8 cellular contexts compared by ENCODE assay signal in the genomic region with DNA sequence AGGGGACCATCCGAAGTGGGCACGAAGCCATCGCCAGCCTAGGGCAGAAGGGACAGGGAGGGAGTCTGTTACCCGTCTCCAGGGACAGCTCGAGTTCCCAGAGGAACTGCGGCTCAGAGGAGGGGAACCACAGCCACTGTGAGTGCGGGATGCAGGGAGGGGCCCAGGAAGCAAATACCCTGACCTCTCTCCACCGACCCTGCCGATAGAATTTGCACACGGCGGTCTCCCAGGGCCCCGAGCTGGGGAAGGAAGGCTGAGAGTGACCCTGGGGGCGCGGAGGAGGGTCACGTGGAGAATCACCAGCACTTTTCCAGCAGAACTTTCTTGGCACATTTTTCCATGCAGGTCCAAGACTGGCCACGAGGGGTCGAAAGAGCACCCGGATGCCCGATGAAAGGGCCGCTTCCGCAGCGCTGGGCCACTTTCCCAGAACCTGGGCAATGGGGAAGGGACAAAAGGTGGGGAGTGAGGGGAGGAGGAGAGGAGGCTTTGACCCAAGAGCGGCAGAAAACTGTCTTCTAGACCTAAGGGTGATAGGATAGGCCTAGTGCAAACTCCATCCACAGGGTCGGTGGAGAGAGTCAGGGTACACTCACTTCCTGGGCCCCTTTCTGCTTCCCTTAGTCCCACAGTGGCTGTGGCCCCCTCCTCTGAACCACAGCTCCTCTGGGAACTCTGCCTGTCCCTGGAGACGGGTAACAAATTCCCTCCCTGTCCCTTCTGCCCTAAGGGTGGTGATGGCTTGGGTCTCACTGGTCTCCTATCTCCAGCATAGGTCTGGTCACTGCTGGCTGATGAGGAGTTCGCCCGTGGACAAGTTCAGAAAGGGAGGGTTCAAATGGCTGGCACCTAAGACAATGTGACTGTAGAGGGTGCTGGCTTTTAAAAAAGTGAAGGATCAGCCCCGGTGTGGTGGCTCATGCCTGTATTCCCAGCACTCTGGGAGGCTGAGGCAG. TPM values are rescaled to one million over a fixed set of nuclear protein-coding genes. Genes with fewer than 3 reads are reported as not detected.
DNase-seq lines count a peak whose midpoint lies in the region; ATAC-seq and TF ChIP-seq lines count a peak whose summit lies in the region.

No MANE protein-coding gene starts in this region.

- BruUV-seq in HCT116 (replicated peaks; lab: Mats Ljungman, UMichigan) (no TSS peak), PC-3 (replicated peaks; lab: Mats Ljungman, UMichigan) (no TSS peak)

- no peaks in the 10 kb centered on the region for H3F3A ChIP-seq in PC-3 (ENCODE audit: low read length, unreplicated experiment)
- no peaks in the 10 kb centered on the region for H3F3A ChIP-seq in neural cell (ENCODE audit: insufficient read depth, low read length, poor library complexity, severe bottlenecking)

- H4K20me1 ChIP-seq in HCT116 (ENCODE audit: insufficient read depth) (no peaks in the 10 kb centered on the region), PC-3 (ENCODE audit: low read length) (no peaks in the 10 kb centered on the region), neural cell (ENCODE audit: insufficient read depth) (no peaks in the 10 kb centered on the region)

- TF ChIP-seq RAD21 in HCT116 (IDR thresholded peaks at IDR 0.05; ENCODE audit: low read depth): peak; percentile 84
- TF ChIP-seq RAD21 in neural cell (conservative IDR thresholded peaks at IDR 0.05): peak; percentile 64

- H3K4me2 ChIP-seq in HCT116 (ENCODE audit: low read length): peak overlapping the region; percentile 63
- H3K4me2 ChIP-seq in PC-3 (ENCODE audit: low read length): peak overlapping the region; percentile 82
- no peak overlapping the region for H3K4me2 ChIP-seq in neural cell (ENCODE audit: low read length)

- H3K36me3 Mint-ChIP-seq in activated naive CD4-positive, alpha-beta T cell treated with anti-CD3 and anti-CD28 coated beads for 36 hours (ENCODE audit: low read depth): peaks cover 42% of the 10 kb centered on the region

- no peak overlapping the region for H3K4me3 Mint-ChIP-seq in activated naive CD4-positive, alpha-beta T cell treated with anti-CD3 and anti-CD28 coated beads for 36 hours

- ATAC-seq in HCT116: peak; percentile 80
- ATAC-seq in PC-3: peak; percentile 78
- ATAC-seq in upper lobe of right lung: peak; percentile 94

- no peaks in the 10 kb centered on the region for H3K79me2 ChIP-seq in HCT116 (ENCODE audit: insufficient read depth, low read length)
- H3K79me2 ChIP-seq in PC-3 (ENCODE audit: low read length): no peaks in the 10 kb centered on the region
- no peaks in the 10 kb centered on the region for H3K79me2 ChIP-seq in neural cell (replicated peaks; ENCODE audit: insufficient read depth, low read length)

- CTCF ChIA-PET in HCT116 (lab: Charles Lee) (interaction anchor here (1.0 to 1.6 kb wide), 3 partner anchors 16 to 63 kb away, joined by 3 to 10 read pairs (median 3); no protein-coding TSS in a partner anchor), PC-3 (lab: Charles Lee) (interaction anchor here (1.0 kb wide), 1 partner anchor 35 kb away, joined by 8 read pairs; no protein-coding TSS in a partner anchor)
- CTCF ChIA-PET in activated naive CD4-positive, alpha-beta T cell treated with anti-CD3 and anti-CD28 coated beads for 36 hours (lab: Charles Lee): interaction anchor here (1.0 to 1.9 kb wide), 3 partner anchors 34 to 85 kb away, joined by 4 to 6 read pairs (median 5); partner anchors contain the start of gene QPCTL

- H3K9me3 Mint-ChIP-seq in activated naive CD4-positive, alpha-beta T cell treated with anti-CD3 and anti-CD28 coated beads for 36 hours: peaks cover 12% of the 10 kb centered on the region

- H3K9ac ChIP-seq in HCT116 (ENCODE audit: low read length) (peak overlapping the region; percentile 50), PC-3 (ENCODE audit: low read length) (peak overlapping the region; percentile 35), neural cell (ENCODE audit: low read length) (no peak overlapping the region)

- H3K9me3 ChIP-seq in BE2C (no peaks in the 10 kb centered on the region), HCT116 (ENCODE audit: control insufficient read depth in 1 of 2, insufficient read depth in 1 of 2, low read depth in 1 of 2, low read length in 2 of 2) (no peaks in the 10 kb centered on the region), PC-3 (ENCODE audit: low read length) (no peaks in the 10 kb centered on the region), neural cell (ENCODE audit: low read length) (no peaks in the 10 kb centered on the region), upper lobe of right lung (no peaks in the 10 kb centered on the region)

- peaks cover 13% of the 10 kb centered on the region for H3K27me3 ChIP-seq in BE2C
- no peaks in the 10 kb centered on the region for H3K27me3 ChIP-seq in HCT116 (ENCODE audit: insufficient read depth, low read length)
- no peaks in the 10 kb centered on the region for H3K27me3 ChIP-seq in PC-3 (ENCODE audit: low read length)
- peaks cover 11% of the 10 kb centered on the region for H3K27me3 ChIP-seq in neural cell (ENCODE audit: insufficient read depth, low read depth, low read length)
- H3K27me3 ChIP-seq in upper lobe of right lung: peaks cover 11% of the 10 kb centered on the region

- TF ChIP-seq CTCF in BE2C (IDR thresholded peaks at IDR 0.05; ENCODE audit: low read depth, low read length) (peak; percentile 88), HCT116 (IDR thresholded peaks at IDR 0.05 in 2 of 3, conservative IDR thresholded peaks at IDR 0.05 in 1 of 3; ENCODE audit: borderline replicate concordance in 1 of 3, insufficient read depth in 1 of 3, low read depth in 2 of 3, low read length in 2 of 3) (peak; percentile 78 to 93 (median 82)), PC-3 (conservative IDR thresholded peaks at IDR 0.05; ENCODE audit: low read depth, low read length) (peak; percentile 79), neural cell (IDR thresholded peaks at IDR 0.05; ENCODE audit: poor library complexity, severe bottlenecking) (peak; percentile 79), upper lobe of right lung (IDR thresholded peaks at IDR 0.05) (peak; percentile 84)

- POLR2A ChIA-PET in HCT116 (lab: Charles Lee) (interaction anchor here (1.0 kb wide), 1 partner anchor 34 kb away, joined by 5 read pairs; no protein-coding TSS in a partner anchor), PC-3 (lab: Charles Lee; ENCODE audit: unreplicated experiment) (no interaction called here)

- no peak for TF ChIP-seq POLR2A in HCT116 (IDR thresholded peaks at IDR 0.05; ENCODE audit: borderline replicate concordance, extremely low read depth, insufficient read depth, insufficient read length)

- H3K27ac ChIP-seq in HCT116 (ENCODE audit: low read depth, low read length) (peak overlapping the region; percentile 72), PC-3 (ENCODE audit: low read length) (0 out of 2 replicates have a peak overlapping the region, but pooled peaks have one; percentile 11), neural cell (ENCODE audit: low read length) (no peak overlapping the region), upper lobe of right lung (peak overlapping the region; percentile 13)

- RAD21 ChIA-PET in HCT116 (lab: Charles Lee; ENCODE audit: low non-redundant PET in 1 of 2, low total read pairs in 2 of 2, uncharacterized antibody in 2 of 2, unreplicated experiment in 2 of 2): interaction anchor here in 1 of 2 experiments (1.0 kb wide), 1 partner anchor 35 kb away, joined by 4 read pairs; no protein-coding TSS in a partner anchor

- H3K9me2 ChIP-seq in HCT116 (ENCODE audit: insufficient read depth): no peaks in the 10 kb centered on the region
- H3K9me2 ChIP-seq in PC-3 (replicated peaks; ENCODE audit: low read length): no peaks in the 10 kb centered on the region
- H3K9me2 ChIP-seq in neural cell (ENCODE audit: insufficient read depth, low read length): no peaks in the 10 kb centered on the region

- H2AFZ ChIP-seq in HCT116 (ENCODE audit: low read depth, low read length, poor library complexity, severe bottlenecking): no peak overlapping the region
- peak overlapping the region; percentile 77 for H2AFZ ChIP-seq in PC-3 (ENCODE audit: low read length)
- H2AFZ ChIP-seq in neural cell (ENCODE audit: low read depth, low read length): no peak overlapping the region

- H3K4me3 ChIP-seq in BE2C (ENCODE audit: low read depth, low read length) (peak overlapping the region; percentile 59), HCT116 (replicated peaks in 1 of 2; ENCODE audit: low read depth in 1 of 2, low read length in 2 of 2) (peak overlapping the region in 1 of 2 experiments; percentile 17; a peak in 1 of 4 replicates), PC-3 (ENCODE audit: low read length) (peak overlapping the region; percentile 57; the same call in 1 of the 2 replicates), neural cell (ENCODE audit: low read length) (no peak overlapping the region), upper lobe of right lung (peak overlapping the region; percentile 28)

- H3K36me3 ChIP-seq in BE2C (no peaks in the 10 kb centered on the region), HCT116 (ENCODE audit: control insufficient read depth in 1 of 2, insufficient read depth in 2 of 2, low read length in 2 of 2) (peaks cover 0 to 6% of the 10 kb centered on the region in 2 experiments; a peak in 2 of 4 replicates), PC-3 (ENCODE audit: low read depth, low read length) (0 out of 2 replicates have a peak, but pooled peaks cover 3% of the 10 kb centered on the region), neural cell (ENCODE audit: insufficient read depth, low read length) (no peaks in the 10 kb centered on the region), upper lobe of right lung (peaks cover 16% of the 10 kb centered on the region)

- TF ChIP-seq EP300 in neural cell (conservative IDR thresholded peaks at IDR 0.05; ENCODE audit: poor library complexity, severe bottlenecking): no peak

- H3K4me1 ChIP-seq in BE2C (no peaks in the 10 kb centered on the region), HCT116 (ENCODE audit: control insufficient read depth in 1 of 2, insufficient read depth in 2 of 2, low read length in 2 of 2) (peaks cover 12 to 13% of the 10 kb centered on the region in 2 experiments), PC-3 (ENCODE audit: insufficient read depth, low read length) (peaks cover 10% of the 10 kb centered on the region), upper lobe of right lung (peaks cover 11% of the 10 kb centered on the region)

- H3K4me1 Mint-ChIP-seq in activated naive CD4-positive, alpha-beta T cell treated with anti-CD3 and anti-CD28 coated beads for 36 hours (ENCODE audit: low read depth): peaks cover 15% of the 10 kb centered on the region

- DNase-seq in BE2C (peak; percentile 83), HCT116 (ENCODE audit: low read depth, low spot score) (no peak), PC-3 (peak; percentile 76), foreskin melanocyte (peak; percentile 76), upper lobe of right lung (peak; percentile 85), SIG-M5 (lab: John Stamatoyannopoulos, UW) (no peak)
- DNase-seq in activated naive CD4-positive, alpha-beta T cell treated with anti-CD3 and anti-CD28 coated beads for 36 hours: peak; percentile 65

- peak overlapping the region; percentile 83 for H3K27ac Mint-ChIP-seq in activated naive CD4-positive, alpha-beta T cell treated with anti-CD3 and anti-CD28 coated beads for 36 hours

- intact Hi-C loops in HCT116 (cut with micrococcal nuclease): loop anchor here (5.0 kb wide), 1 partner anchor 35 kb away; no protein-coding TSS in a partner anchor
- intact Hi-C loops in PC-3 (cut with micrococcal nuclease): loop anchor here (1.0 kb wide), 1 partner anchor 35 kb away; no protein-coding TSS in a partner anchor
- intact Hi-C loops in activated naive CD4-positive, alpha-beta T cell treated with anti-CD3 and anti-CD28 coated beads for 36 hours (cut with micrococcal nuclease): loop anchor here (1.0 kb wide), 1 partner anchor 35 kb away; no protein-coding TSS in a partner anchor
- intact Hi-C loops in upper lobe of right lung (cut with DNase I): loop anchor here (5.0 kb wide), 1 partner anchor 35 kb away; no protein-coding TSS in a partner anchor

- H3K27me3 Mint-ChIP-seq in activated naive CD4-positive, alpha-beta T cell treated with anti-CD3 and anti-CD28 coated beads for 36 hours (ENCODE audit: low read depth): peaks cover 9% of the 10 kb centered on the region

RNA-seq across cellular contexts. Expression of gene GPR4, which starts 5.3 kb away (rescaled TPM):
- 8.6 TPM for polyA plus RNA-seq in BE2C (2012; ENCODE audit: insufficient read depth, insufficient read length, low read depth)
- total RNA-seq in HCT116 (2021; ENCODE audit: unreplicated experiment) (0.10 TPM), PC-3 (2014; rRNA removed) (3.1 and 3.7 TPM in 2 replicates), upper lobe of right lung (18.5 TPM)
- polyA plus RNA-seq in HCT116 (2012): 0.04 and 0.13 TPM in 2 replicates
- total RNA-seq in activated naive CD4-positive, alpha-beta T cell treated with anti-CD3 and anti-CD28 coated beads for 36 hours: not detected
- 0.25 TPM in 1 of 2 replicates, not detected in the other for polyA plus RNA-seq in neural cell
- not detected in 2 replicates for polyA minus RNA-seq in neural cell

RNA-seq across cellular contexts. Expression of gene OPA3, which starts 22.7 kb away (rescaled TPM):
- polyA plus RNA-seq in BE2C (2012; ENCODE audit: insufficient read depth, insufficient read length, low read depth): 11.8 TPM
- total RNA-seq in HCT116 (2021; ENCODE audit: unreplicated experiment) (11.1 TPM), PC-3 (2014; rRNA removed) (9.4 and 10.1 TPM in 2 replicates), upper lobe of right lung (13.0 TPM)
- polyA plus RNA-seq in HCT116 (2012): 9.3 and 9.9 TPM in 2 replicates
- total RNA-seq in activated naive CD4-positive, alpha-beta T cell treated with anti-CD3 and anti-CD28 coated beads for 36 hours: 10 to 100 TPM; 12.4 to 12.7 TPM
- 3.3 and 6.0 TPM in 2 replicates for polyA plus RNA-seq in neural cell
- polyA minus RNA-seq in neural cell: 4.7 and 6.1 TPM in 2 replicates

RNA-seq across cellular contexts. Expression of gene EML2, which starts 31.8 kb away (rescaled TPM):
- polyA plus RNA-seq in BE2C (2012; ENCODE audit: insufficient read depth, insufficient read length, low read depth): 25.9 TPM
- total RNA-seq in HCT116 (2021; ENCODE audit: unreplicated experiment) (131 TPM), PC-3 (2014; rRNA removed) (28.9 and 37.8 TPM in 2 replicates), upper lobe of right lung (54.4 TPM)
- polyA plus RNA-seq in HCT116 (2012): 132 and 168 TPM in 2 replicates
- 100 to 1,000 TPM; 145 to 159 TPM for total RNA-seq in activated naive CD4-positive, alpha-beta T cell treated with anti-CD3 and anti-CD28 coated beads for 36 hours
- polyA plus RNA-seq in neural cell: 18.9 and 19.2 TPM in 2 replicates
- polyA minus RNA-seq in neural cell: 11.7 and 14.1 TPM in 2 replicates

Comparison
In these comparisons a context has a peak if more than half of its experiments do, and no peak if none do; other contexts are left out.
1. DNase-seq: peak in BE2C (single experiment), PC-3 (single experiment), activated naive CD4-positive, alpha-beta T cell treated with anti-CD3 and anti-CD28 coated beads for 36 hours (single experiment), foreskin melanocyte (single experiment) and upper lobe of right lung (single experiment); none in HCT116 (single experiment) and SIG-M5 (single experiment).
2. Peak in every context shown above with its lines, with median percentiles within 50 percentile points of each other: CTCF ChIP-seq and ATAC-seq.